17 cellular contexts compared by ENCODE assay signal in genomic region chr2:147711031-147711430, GRCh38.
DNase-seq lines count a peak whose midpoint lies in the region; ATAC-seq and TF ChIP-seq lines count a peak whose summit lies in the region.
"Had no signal": no experiment of that assay in that cellular context is flagged by ENCODE, and none has a peak within 500 bp of the region (broad histone marks: within the 10 kb centered on the region; RNA-seq: fewer than 3 reads in every experiment).

No MANE protein-coding gene starts in this region.

- no peaks in the 10 kb centered on the region for H4K20me1 ChIP-seq in IMR-90 (ENCODE audit: insufficient read depth, low read length)

- H2AK5ac ChIP-seq in IMR-90 (ENCODE audit: low read depth, low read length), result no peak overlapping the region
- H2AK5ac ChIP-seq in trophoblast cell (ENCODE audit: low read length), result no peak overlapping the region

- H3K9me3 ChIP-seq in IMR-90 (ENCODE audit: control insufficient read depth, insufficient read depth, low read length), result no peaks in the 10 kb centered on the region
- H3K9me3 ChIP-seq in trophoblast cell (ENCODE audit: insufficient read depth, low read depth, low read length), result no peaks in the 10 kb centered on the region
- no peaks in the 10 kb centered on the region for H3K9me3 ChIP-seq in effector memory CD4-positive, alpha-beta T cell (ENCODE audit: control insufficient read depth, low read length)
- no peaks in the 10 kb centered on the region for H3K9me3 ChIP-seq in prostate gland
- H3K9me3 ChIP-seq: BE2C had no signal

- no peak overlapping the region for H3K14ac ChIP-seq in IMR-90 (replicated peaks; ENCODE audit: low read depth, low read length)
- H3K14ac ChIP-seq in trophoblast cell (ENCODE audit: low read length), result no peak overlapping the region

- no peak overlapping the region for H4K91ac ChIP-seq in IMR-90 (ENCODE audit: insufficient read depth, low read depth, low read length)
- H4K91ac ChIP-seq in trophoblast cell (ENCODE audit: low read depth, low read length), result peak overlapping the region; percentile 67

- no peak overlapping the region for H3K4me2 ChIP-seq in IMR-90 (ENCODE audit: low read depth, low read length)
- peak overlapping the region; percentile 31 for H3K4me2 ChIP-seq in trophoblast cell (ENCODE audit: low read length)

- no peaks in the 10 kb centered on the region for H3K27me3 ChIP-seq in IMR-90 (ENCODE audit: control insufficient read depth, insufficient read depth, low read length)
- no peaks in the 10 kb centered on the region for H3K27me3 ChIP-seq in trophoblast cell (ENCODE audit: insufficient read depth, low read length)
- H3K27me3 ChIP-seq in effector memory CD4-positive, alpha-beta T cell (replicated peaks; ENCODE audit: control insufficient read depth, insufficient read depth, low read length, poor library complexity, severe bottlenecking), result no peaks in the 10 kb centered on the region
- H3K27me3 ChIP-seq in prostate gland (replicated peaks; ENCODE audit: insufficient read depth), result no peaks in the 10 kb centered on the region
- H3K27me3 ChIP-seq: BE2C had no signal

- H2BK15ac ChIP-seq in IMR-90 (ENCODE audit: low read depth, low read length), result no peak overlapping the region

- H2BK120ac ChIP-seq in IMR-90 (ENCODE audit: low read depth, low read length), result no peak overlapping the region
- H2BK120ac ChIP-seq in trophoblast cell (ENCODE audit: insufficient read depth, low read length, poor library complexity), result no peak overlapping the region

- in situ Hi-C loops in IMR-90 (cut with MboI; ENCODE audit: low sequenced_read_pairs), result no loop called here

- H2BK20ac ChIP-seq in IMR-90 (ENCODE audit: low read depth, low read length), result no peak overlapping the region

- H3K27ac ChIP-seq in IMR-90 (ENCODE audit: insufficient read depth, low read length) (no peak overlapping the region), trophoblast cell (ENCODE audit: low read depth, low read length) (peak overlapping the region; percentile 88), prostate gland (no peak overlapping the region)
- H3K27ac ChIP-seq in effector memory CD4-positive, alpha-beta T cell (ENCODE audit: insufficient read depth, low read length, poor library complexity, severe bottlenecking), result no peak overlapping the region

- H2BK5ac ChIP-seq in IMR-90 (ENCODE audit: low read depth, low read length, poor library complexity, severe bottlenecking) (no peak overlapping the region), trophoblast cell (ENCODE audit: low read depth, low read length, poor library complexity) (no peak overlapping the region)

- TF ChIP-seq RAD21 in IMR-90 (IDR thresholded peaks at IDR 0.05; ENCODE audit: low read length), result no peak

- H3K9ac ChIP-seq in IMR-90 (ENCODE audit: low read depth, low read length) (no peak overlapping the region), trophoblast cell (ENCODE audit: low read length) (no peak overlapping the region)

- H3K4ac ChIP-seq in IMR-90 (ENCODE audit: low read depth, low read length) (no peak overlapping the region), trophoblast cell (ENCODE audit: low read depth, low read length) (no peak overlapping the region)

- CTCF ChIA-PET in IMR-90 (lab: Yijun Ruan, JAX), result no interaction called here

- H3K18ac ChIP-seq in IMR-90 (ENCODE audit: low read depth, low read length), result no peak overlapping the region
- no peak overlapping the region for H3K18ac ChIP-seq in trophoblast cell (ENCODE audit: low read length)

- no peak overlapping the region for H2AFZ ChIP-seq in IMR-90 (replicated peaks; ENCODE audit: low read length, poor library complexity)
- no peak overlapping the region for H2AFZ ChIP-seq in trophoblast cell (ENCODE audit: insufficient read depth, low read length, poor library complexity)

- H3K4me3 ChIP-seq in IMR-90 (ENCODE audit: insufficient read depth, low read depth, low read length) (no peak overlapping the region), epithelial cell of esophagus (ENCODE audit: low read length) (no peak overlapping the region), trophoblast cell (ENCODE audit: low read depth, low read length) (no peak overlapping the region), prostate gland (no peak overlapping the region)
- no peak overlapping the region for H3K4me3 ChIP-seq in effector memory CD4-positive, alpha-beta T cell (ENCODE audit: insufficient read depth, low read depth, low read length, poor library complexity, severe bottlenecking)
- H3K4me3 ChIP-seq: HAP-1 had no signal

- H4K8ac ChIP-seq in IMR-90 (ENCODE audit: low read depth in 2 of 2, low read length in 2 of 2) (no peak overlapping the region), trophoblast cell (ENCODE audit: low read depth, low read length) (no peak overlapping the region)

- H3K79me2 ChIP-seq in trophoblast cell (ENCODE audit: control insufficient read depth, insufficient read depth, low read length, poor library complexity), result no peaks in the 10 kb centered on the region

- no peak overlapping the region for H4K5ac ChIP-seq in IMR-90 (ENCODE audit: low read depth, low read length)

- H4K12ac ChIP-seq in trophoblast cell (ENCODE audit: low read depth, low read length), result no peak overlapping the region

- POLR2A ChIA-PET in IMR-90 (lab: Charles Lee; ENCODE audit: unreplicated experiment), result no interaction called here

- H3K9me1 ChIP-seq in IMR-90 (ENCODE audit: insufficient read depth, low read length), result no peaks in the 10 kb centered on the region

- no peaks in the 10 kb centered on the region for H3K4me1 ChIP-seq in IMR-90 (ENCODE audit: control insufficient read depth, insufficient read depth, low read length)
- H3K4me1 ChIP-seq in trophoblast cell (ENCODE audit: control insufficient read depth in 1 of 2, insufficient read depth in 2 of 2, low read length in 2 of 2), result peaks cover 0 to 4% of the 10 kb centered on the region in 2 experiments
- no peaks in the 10 kb centered on the region for H3K4me1 ChIP-seq in effector memory CD4-positive, alpha-beta T cell (ENCODE audit: control insufficient read depth, insufficient read depth, low read length, poor library complexity, severe bottlenecking)
- no peaks in the 10 kb centered on the region for H3K4me1 ChIP-seq in prostate gland (replicated peaks)
- H3K4me1 ChIP-seq: BE2C, HAP-1 had no signal

- WGBS in IMR-90 (ENCODE audit: extremely low coverage in 2 of 2, insufficient read length in 1 of 2), 2 experiments, result 80% methylated on average over 1 of the region's 4 CpGs; no CpG with 5 or more reads in 1 of the 2 experiments
- whole genome bisulfite sequencing in trophoblast cell (ENCODE audit: extremely low coverage, insufficient coverage, insufficient read length), result no CpG with 5 or more reads among the region's 4 CpGs
- WGBS in prostate gland, result 95% methylated on average over 4 of the region's 4 CpGs

- no peak overlapping the region for H2AK9ac ChIP-seq in IMR-90 (replicated peaks; ENCODE audit: low read depth, low read length, poor library complexity)

- peak overlapping the region; percentile 8 for H2BK12ac ChIP-seq in trophoblast cell (ENCODE audit: low read length)

- BruUV-seq in IMR-90 (replicated peaks; lab: Mats Ljungman, UMichigan), result no TSS peak

- TF ChIP-seq POLR2A in IMR-90 (IDR thresholded peaks at IDR 0.05; ENCODE audit: low read depth, low read length) (no peak), prostate gland (IDR thresholded peaks at IDR 0.05) (no peak)

- dilution Hi-C loops in IMR-90 (cut with HindIII; ENCODE audit: low sequenced_read_pairs, unreplicated experiment), result no loop called here

- H3K56ac ChIP-seq in IMR-90 (ENCODE audit: extremely low read depth, insufficient read depth, low read length), result no peak overlapping the region

- DNase-seq in ELF-1 (ENCODE audit: low read depth, low spot score), result peak; percentile 11
- peak; percentile 15 for DNase-seq in IMR-90
- peak; percentile 67 for DNase-seq in epithelial cell of esophagus (ENCODE audit: low read depth)
- DNase-seq in trophoblast cell, result peak; percentile 77 to 81
- DNase-seq in effector memory CD4-positive, alpha-beta T cell, result no peak
- no peak for DNase-seq in prostate gland (ENCODE audit: low spot score)
- DNase-seq in posterior cingulate gyrus, result no peak
- DNase-seq: ACHN; BE2C; CD8-positive, alpha-beta T cell; DMS79 treated with DMSO at 0.1 percent for 48 hours; MV-4-11; NCI-H1417 treated with DMSO at 0.1 percent for 48 hours; NCI-H2029; NCI-H2171 treated with DMSO at 0.1 percent for 48 hours; NCI-H82 had no signal

- intact Hi-C loops in IMR-90 (cut with micrococcal nuclease) (no loop called here), prostate gland (cut with DNase I) (no loop called here), posterior cingulate gyrus (cut with DNase I) (no loop called here)

- TF ChIP-seq CTCF in IMR-90 (conservative IDR thresholded peaks at IDR 0.05; ENCODE audit: low read depth, low read length) (no peak), epithelial cell of esophagus (IDR thresholded peaks at IDR 0.05; ENCODE audit: insufficient read depth, low read depth, low read length, missing control alignments) (no peak), prostate gland (IDR thresholded peaks at IDR 0.05) (no peak)

- H3K36me3 ChIP-seq in IMR-90 (ENCODE audit: control insufficient read depth, insufficient read depth, low read length) (no peaks in the 10 kb centered on the region), trophoblast cell (ENCODE audit: control insufficient read depth in 1 of 2, insufficient read depth in 2 of 2, low read length in 2 of 2) (no peaks in the 10 kb centered on the region), prostate gland (no peaks in the 10 kb centered on the region)
- H3K36me3 ChIP-seq in effector memory CD4-positive, alpha-beta T cell (ENCODE audit: control insufficient read depth, insufficient read depth, low read length), result no peaks in the 10 kb centered on the region
- H3K36me3 ChIP-seq: BE2C, HAP-1 had no signal

- H3K23ac ChIP-seq in IMR-90 (ENCODE audit: low read depth, low read length), result no peak overlapping the region
- no peak overlapping the region for H3K23ac ChIP-seq in trophoblast cell (ENCODE audit: low read length)

- no peak for ATAC-seq in IMR-90 (ENCODE audit: low read depth)
- ATAC-seq: CD8-positive, alpha-beta T cell had no signal

- H3K79me1 ChIP-seq in IMR-90 (ENCODE audit: low read depth in 1 of 2, low read length in 2 of 2), result no peaks in the 10 kb centered on the region
- peaks cover 3% of the 10 kb centered on the region for H3K79me1 ChIP-seq in trophoblast cell (ENCODE audit: low read length)

TF ChIP-seq in IMR-90, 13 proteins besides CTCF, POLR2A, EP300 and RAD21 (continues in another document):
- TF ChIP-seq MAZ (IDR thresholded peaks at IDR 0.05; ENCODE audit: borderline replicate concordance, low read depth, low read length), result no peak
- TF ChIP-seq SMC3 (IDR thresholded peaks at IDR 0.05; ENCODE audit: low read depth, low read length), result no peak
- no peak for TF ChIP-seq FOS (IDR thresholded peaks at IDR 0.05; ENCODE audit: low read depth, low read length)
- TF ChIP-seq NFE2L2 (IDR thresholded peaks at IDR 0.05; ENCODE audit: low read depth, low read length), result no peak
- no peak for TF ChIP-seq RCOR1 (IDR thresholded peaks at IDR 0.05; ENCODE audit: insufficient replicate concordance, low read length)
- TF ChIP-seq BHLHE40 (IDR thresholded peaks at IDR 0.05; ENCODE audit: low read depth, low read length), result no peak

Comparison
In these comparisons a context has a peak if more than half of its experiments do, and no peak if none do; other contexts are left out.
1. DNase-seq: peak in ELF-1 (single experiment), IMR-90 (single experiment), epithelial cell of esophagus (single experiment) and trophoblast cell (2 of 2); none in effector memory CD4-positive, alpha-beta T cell (0 of 3), prostate gland (single experiment) and posterior cingulate gyrus (0 of 10).